In the genomic region with DNA sequence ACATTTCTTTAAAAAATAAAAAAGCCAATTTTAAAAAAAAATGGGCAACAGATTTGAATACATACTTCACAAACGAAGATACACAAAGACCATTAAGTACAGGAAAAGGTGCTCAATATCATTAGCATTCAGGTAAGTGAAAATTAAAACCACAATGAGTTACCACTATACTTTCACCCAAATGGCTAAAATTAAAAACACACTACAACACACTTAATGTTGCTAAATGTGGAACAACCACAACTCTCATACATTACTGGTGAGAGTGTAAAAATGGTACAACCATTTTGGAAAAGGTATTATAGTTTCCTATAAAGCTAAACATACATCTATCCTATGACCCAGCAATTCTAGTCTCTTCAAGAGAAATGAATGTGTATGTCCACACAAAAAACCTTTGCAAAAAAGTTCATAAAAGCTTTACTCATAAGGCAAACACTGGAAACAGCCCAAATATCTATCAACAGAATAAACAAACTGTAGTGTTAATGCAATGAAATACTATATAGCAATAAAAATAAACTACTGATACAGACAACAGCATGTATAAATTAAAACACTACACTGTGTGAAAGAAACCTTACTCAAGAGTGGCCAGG, we compare ENCODE assay signal across 32 cellular contexts. TPM values are rescaled to one million over a fixed set of nuclear protein-coding genes. Genes with fewer than 3 reads are reported as not detected.
"Had no signal": no experiment of that assay in that cellular context is flagged by ENCODE, and none has a peak within 500 bp of the region (broad histone marks: within the 10 kb centered on the region; RNA-seq: fewer than 3 reads in every experiment).

No MANE protein-coding gene starts in this region.

- ATAC-seq: right lobe of liver; stimulated activated effector memory CD8-positive, alpha-beta T cell treated with anti-CD3 and anti-CD28 coated beads, Interleukin-12 subunit alpha, Interleukin-12 subunit beta, amount 100 ng/mL, for 72 hours had no signal

- DNase-seq: activated CD4-positive, alpha-beta T cell treated with anti-CD3 and anti-CD28 coated beads for 4 hours; activated CD4-positive, alpha-beta T cell treated with anti-CD3 and anti-CD28 coated beads, Interleukin-2, amount 50 U/mL, for 4 hours; activated gamma-delta T cell; activated naive CD4-positive, alpha-beta T cell treated with anti-CD3 and anti-CD28 coated beads, Interleukin-2, amount 50 U/mL, for 16 hours; activated T-cell treated with anti-CD3 and anti-CD28 coated beads, Interleukin-2, amount 50 U/mL, for 1 hour; anterior cingulate cortex; glutamatergic neuron; islet precursor cell; left ventricle myocardium inferior; naive B cell; right lobe of liver; stimulated activated CD4-positive, alpha-beta T cell treated with anti-CD3 and anti-CD28 coated beads, Interleukin-2, amount 100 ng/mL, for 48 hours; uterus had no signal

- H3K27me3 ChIP-seq: esophagus muscularis mucosa, hepatocyte, ovary, right lobe of liver, uterus had no signal

- H3K27me3 Mint-ChIP-seq: central memory CD8-positive, alpha-beta T cell; dendritic cell treated with granulocyte-macrophage colony-stimulating factor and Interleukin-4, amounts not matched to agents 40 ng/mL and 50 ng/mL, for 4 days; naive B cell; progenitor cell of endocrine pancreas; stimulated activated naive CD8-positive, alpha-beta T cell treated with anti-CD3 and anti-CD28 coated beads, Interleukin-15, Interleukin-2, amounts not matched to agents 100 ng/mL and 50 ng/mL, for 24 hours; type B pancreatic cell had no signal

- H3K4me3 ChIP-seq: esophagus muscularis mucosa, hepatocyte, left ventricle myocardium inferior, ovary, right lobe of liver, uterus had no signal

- H3K27ac Mint-ChIP-seq: activated T-helper 1 cell treated with anti-CD3 and anti-CD28 coated beads, Interleukin-12 subunit alpha, Interleukin-12 subunit beta, Interleukin-2, Interleukin-4 antibody, amounts not matched to agents 30 ng/mL and 10 ng/mL and 1 ng/mL, durations not matched to agents 14 hours and 24 hours and 36 hours; dendritic cell treated with granulocyte-macrophage colony-stimulating factor and Interleukin-4, amounts not matched to agents 40 ng/mL and 50 ng/mL, for 4 days; progenitor cell of endocrine pancreas; stimulated activated naive CD8-positive, alpha-beta T cell treated with anti-CD3 and anti-CD28 coated beads, Interleukin-15, Interleukin-2, amounts not matched to agents 100 ng/mL and 50 ng/mL, for 24 hours; T-helper 2 cell treated with Interferon-gamma antibody and Interleukin-4, amounts not matched to agents 5 μg/mL and 100 μg/mL, for 36 hours; type B pancreatic cell had no signal

- H3K4me3 Mint-ChIP-seq: activated T-helper 1 cell treated with anti-CD3 and anti-CD28 coated beads, Interleukin-12 subunit alpha, Interleukin-12 subunit beta, Interleukin-2, Interleukin-4 antibody, amounts not matched to agents 30 ng/mL and 10 ng/mL and 1 ng/mL, durations not matched to agents 14 hours and 24 hours and 36 hours; central memory CD8-positive, alpha-beta T cell; dendritic cell treated with granulocyte-macrophage colony-stimulating factor and Interleukin-4, amounts not matched to agents 40 ng/mL and 50 ng/mL, for 4 days; naive B cell; stimulated activated effector memory CD8-positive, alpha-beta T cell treated with anti-CD3 and anti-CD28 coated beads, Interleukin-12 subunit alpha, Interleukin-12 subunit beta, amount 100 ng/mL, for 72 hours; stimulated activated naive CD8-positive, alpha-beta T cell treated with anti-CD3 and anti-CD28 coated beads, Interleukin-15, Interleukin-2, amounts not matched to agents 100 ng/mL and 50 ng/mL, for 24 hours; T-helper 2 cell treated with Interferon-gamma antibody and Interleukin-4, amounts not matched to agents 5 μg/mL and 100 μg/mL, for 36 hours; type B pancreatic cell had no signal

- H3K27ac ChIP-seq: esophagus muscularis mucosa, hepatocyte, left ventricle myocardium inferior, ovary, right lobe of liver, uterus had no signal

- H3K4me2 ChIP-seq: hepatocyte had no signal

- H3K36me3 ChIP-seq: ovary, right lobe of liver, uterus had no signal

- H3K9me3 Mint-ChIP-seq: activated T-helper 1 cell treated with anti-CD3 and anti-CD28 coated beads, Interleukin-12 subunit alpha, Interleukin-12 subunit beta, Interleukin-2, Interleukin-4 antibody, amounts not matched to agents 30 ng/mL and 10 ng/mL and 1 ng/mL, durations not matched to agents 14 hours and 24 hours and 36 hours; central memory CD8-positive, alpha-beta T cell; dendritic cell treated with granulocyte-macrophage colony-stimulating factor and Interleukin-4, amounts not matched to agents 40 ng/mL and 50 ng/mL, for 4 days; naive B cell; stimulated activated effector memory CD8-positive, alpha-beta T cell treated with anti-CD3 and anti-CD28 coated beads, Interleukin-12 subunit alpha, Interleukin-12 subunit beta, amount 100 ng/mL, for 72 hours; stimulated activated naive CD8-positive, alpha-beta T cell treated with anti-CD3 and anti-CD28 coated beads, Interleukin-15, Interleukin-2, amounts not matched to agents 100 ng/mL and 50 ng/mL, for 24 hours; T-helper 2 cell treated with Interferon-gamma antibody and Interleukin-4, amounts not matched to agents 5 μg/mL and 100 μg/mL, for 36 hours; type B pancreatic cell had no signal

- H2AFZ ChIP-seq: hepatocyte had no signal

- H3K9me3 ChIP-seq: esophagus muscularis mucosa, left ventricle myocardium inferior, ovary, right lobe of liver, uterus had no signal

- H3K4me1 ChIP-seq: uterus had no signal

- FAIRE-seq: bronchial epithelial cell had no signal

RNA-seq across cellular contexts. Expression of gene CDHR4, which starts 28.2 kb away (rescaled TPM):
- total RNA-seq: activated T-helper 1 cell treated with anti-CD3 and anti-CD28 coated beads, Interleukin-12 subunit alpha, Interleukin-12 subunit beta, Interleukin-2, Interleukin-4 antibody, amounts not matched to agents 30 ng/mL and 10 ng/mL and 1 ng/mL, durations not matched to agents 14 hours and 24 hours and 36 hours; bronchial epithelial cell; frontal cortex; left ventricle myocardium inferior; lung microvascular endothelial cell; progenitor cell of endocrine pancreas; renal cortical epithelial cell; right lobe of liver; skeletal muscle tissue; subcutaneous adipose tissue had no signal
- polyA plus RNA-seq: adipose tissue, neural cell had no signal

RNA-seq across cellular contexts. Expression of gene INKA1, which starts 31.6 kb away (rescaled TPM):
- total RNA-seq: progenitor cell of endocrine pancreas had no signal
